ENCODE assay signal across 8 cellular contexts in genomic region chr1:53837924-53838653, GRCh38. TPM values are rescaled to one million over a fixed set of nuclear protein-coding genes. Genes with fewer than 3 reads are reported as not detected.
DNase-seq lines count a peak whose midpoint lies in the region; ATAC-seq lines count a peak whose summit lies in the region.

A gene with protein sequence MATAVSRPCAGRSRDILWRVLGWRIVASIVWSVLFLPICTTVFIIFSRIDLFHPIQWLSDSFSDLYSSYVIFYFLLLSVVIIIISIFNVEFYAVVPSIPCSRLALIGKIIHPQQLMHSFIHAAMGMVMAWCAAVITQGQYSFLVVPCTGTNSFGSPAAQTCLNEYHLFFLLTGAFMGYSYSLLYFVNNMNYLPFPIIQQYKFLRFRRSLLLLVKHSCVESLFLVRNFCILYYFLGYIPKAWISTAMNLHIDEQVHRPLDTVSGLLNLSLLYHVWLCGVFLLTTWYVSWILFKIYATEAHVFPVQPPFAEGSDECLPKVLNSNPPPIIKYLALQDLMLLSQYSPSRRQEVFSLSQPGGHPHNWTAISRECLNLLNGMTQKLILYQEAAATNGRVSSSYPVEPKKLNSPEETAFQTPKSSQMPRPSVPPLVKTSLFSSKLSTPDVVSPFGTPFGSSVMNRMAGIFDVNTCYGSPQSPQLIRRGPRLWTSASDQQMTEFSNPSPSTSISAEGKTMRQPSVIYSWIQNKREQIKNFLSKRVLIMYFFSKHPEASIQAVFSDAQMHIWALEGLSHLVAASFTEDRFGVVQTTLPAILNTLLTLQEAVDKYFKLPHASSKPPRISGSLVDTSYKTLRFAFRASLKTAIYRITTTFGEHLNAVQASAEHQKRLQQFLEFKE (minus strand): TSS chr1:53838296. CDS start chr1:53838261, 35 bp downstream.

- peak; percentile 82 for ATAC-seq in GM19372 (IDR thresholded peaks at IDR 0.05; ENCODE audit: low read depth, unreplicated experiment)
- ATAC-seq in HG03558 (IDR thresholded peaks at IDR 0.05; ENCODE audit: extremely low read depth, unreplicated experiment) = peak; percentile 65
- peak; percentile 95 for ATAC-seq in left lobe of liver

- DNase-seq in C1 segment of cervical spinal cord (lab: John Stamatoyannopoulos, UW) (peak; percentile 68 to 99 (median 94)), NCI-H748 treated with DMSO at 0.1 percent for 48 hours (lab: John Stamatoyannopoulos, UW) (peak; percentile 93), dedifferentiated amniotic fluid mesenchymal stem cell (ENCODE audit: extremely low spot score) (peak; percentile 96), left lobe of liver (ENCODE audit: low spot score) (peak; percentile 93)
- peak; percentile 80 to 84 for DNase-seq in activated CD4-positive, alpha-beta T cell treated with anti-CD3 and anti-CD28 coated beads, Interleukin-2, amount 50 U/mL, for 24 hours (ENCODE audit: low read depth in 1 of 2, low spot score in 1 of 2)
- peak; percentile 85 for DNase-seq in stimulated activated CD4-positive, alpha-beta T cell treated with anti-CD3 and anti-CD28 coated beads, Interleukin-2, amount 100 ng/mL, for 4 hours (ENCODE audit: low read depth)

RNA-seq across cellular contexts. Expression of the gene that starts here (rescaled TPM):
- 5.8 TPM for total RNA-seq in left lobe of liver

Comparison
In these comparisons a context has a peak if more than half of its experiments do, and no peak if none do; other contexts are left out.
1. Peak in every context shown above with its lines: DNase-seq and ATAC-seq.